1 cellular context compared by ENCODE assay signal in genomic region chr17:927611-928461, GRCh38.
TF ChIP-seq lines count a peak whose summit lies in the region.

No MANE protein-coding gene starts in this region.

TF ChIP-seq in HEK293, 187 proteins besides CTCF, POLR2A, EP300 and RAD21 (continued from another document and continues in another):
- TF ChIP-seq AEBP2 (tag by site-specific recombination; IDR thresholded peaks at IDR 0.05; ENCODE audit: borderline replicate concordance) (no peak), KLF17 (tag by site-specific recombination; IDR thresholded peaks at IDR 0.05) (peak; percentile 43), ZNF548 (tag by site-specific recombination; IDR thresholded peaks at IDR 0.05) (no peak), WT1 (tag by site-specific recombination; IDR thresholded peaks at IDR 0.05) (peak; percentile 88), ZNF654 (tag by site-specific recombination; IDR thresholded peaks at IDR 0.05; ENCODE audit: low read depth) (no peak), ZBTB48 (tag by site-specific recombination; IDR thresholded peaks at IDR 0.05) (0 out of 2 replicates have a peak, but pooled peaks have one; percentile 20), ZNF202 (tag by site-specific recombination; IDR thresholded peaks at IDR 0.05; ENCODE audit: borderline replicate concordance) (no peak), ZNF639 (tag by site-specific recombination; IDR thresholded peaks at IDR 0.05) (peak; percentile 62; the same call in 1 of the 2 replicates), MZF1 (tag by site-specific recombination; IDR thresholded peaks at IDR 0.05; ENCODE audit: borderline replicate concordance) (peak; percentile 29; the same call in 1 of the 2 replicates), ZBTB17 (tag by site-specific recombination; IDR thresholded peaks at IDR 0.05) (peak; percentile 60; the same call in 1 of the 2 replicates), ZNF768 (tag by site-specific recombination; IDR thresholded peaks at IDR 0.05) (no peak), ZNF19 (tag by site-specific recombination; IDR thresholded peaks at IDR 0.05; ENCODE audit: low read depth) (no peak), SP7 (tag by site-specific recombination; IDR thresholded peaks at IDR 0.05) (peak; percentile 95), ZNF248 (tag by site-specific recombination; IDR thresholded peaks at IDR 0.05) (no peak), ZNF560 (tag by site-specific recombination; IDR thresholded peaks at IDR 0.05; ENCODE audit: borderline replicate concordance) (no peak), HOXC10 (CRISPR knock-in tag; IDR thresholded peaks at IDR 0.05) (no peak), ZFHX2 (tag by site-specific recombination; conservative IDR thresholded peaks at IDR 0.05) (peak; percentile 91), TRIM28 (IDR thresholded peaks at IDR 0.05; ENCODE audit: borderline replicate concordance, low read length) (no peak), KLF16 (tag by site-specific recombination; IDR thresholded peaks at IDR 0.05) (no peak), ZBTB7A (tag by site-specific recombination; IDR thresholded peaks at IDR 0.05; ENCODE audit: low read depth) (no peak), ZNF175 (tag by site-specific recombination; IDR thresholded peaks at IDR 0.05) (no peak), ZNF174 (tag by site-specific recombination; IDR thresholded peaks at IDR 0.05) (no peak), ZBTB11 (tag by site-specific recombination; conservative IDR thresholded peaks at IDR 0.05; ENCODE audit: low read depth) (no peak), ZNF510 (tag by site-specific recombination; IDR thresholded peaks at IDR 0.05; ENCODE audit: insufficient replicate concordance) (no peak), ZNF660 (tag by site-specific recombination; IDR thresholded peaks at IDR 0.05) (no peak), MYNN (tag by site-specific recombination; IDR thresholded peaks at IDR 0.05; ENCODE audit: borderline replicate concordance) (no peak), GLI4 (tag by site-specific recombination; IDR thresholded peaks at IDR 0.05) (no peak), KLF7 (tag by site-specific recombination; IDR thresholded peaks at IDR 0.05; ENCODE audit: borderline replicate concordance) (peak; percentile 69; the same call in 1 of the 2 replicates), SETDB1 (IDR thresholded peaks at IDR 0.05; ENCODE audit: insufficient read length, low read length) (no peak), MEIS1 (CRISPR knock-in tag; IDR thresholded peaks at IDR 0.05; ENCODE audit: borderline replicate concordance) (no peak), ZNF670 (tag by site-specific recombination; IDR thresholded peaks at IDR 0.05; ENCODE audit: low read depth) (no peak), ZNF2 (tag by site-specific recombination; IDR thresholded peaks at IDR 0.05) (no peak; the same call in none of the 2 replicates), ZIC2 (tag by site-specific recombination; IDR thresholded peaks at IDR 0.05) (0 out of 2 replicates have a peak, but pooled peaks have one; percentile 39), ZNF530 (tag by site-specific recombination; IDR thresholded peaks at IDR 0.05; ENCODE audit: low read depth) (no peak), ZNF146 (tag by site-specific recombination; IDR thresholded peaks at IDR 0.05) (peak; percentile 11; the same call in 1 of the 2 replicates), ZNF138 (tag by site-specific recombination; IDR thresholded peaks at IDR 0.05; ENCODE audit: borderline replicate concordance) (no peak), ZFP69B (tag by site-specific recombination; IDR thresholded peaks at IDR 0.05) (peak; percentile 62), ZNF792 (tag by site-specific recombination; IDR thresholded peaks at IDR 0.05) (no peak), ZNF184 (tag by site-specific recombination; IDR thresholded peaks at IDR 0.05) (no peak), BCL11A (tag by site-specific recombination; IDR thresholded peaks at IDR 0.05; ENCODE audit: low read depth) (peak; percentile 75; the same call in 1 of the 2 replicates), ZBTB20 (tag by site-specific recombination; IDR thresholded peaks at IDR 0.05) (peak; percentile 74), ZNF404 (tag by site-specific recombination; IDR thresholded peaks at IDR 0.05) (no peak), ZNF529 (tag by site-specific recombination; IDR thresholded peaks at IDR 0.05; ENCODE audit: insufficient replicate concordance) (no peak), GFI1B (tag by site-specific recombination; IDR thresholded peaks at IDR 0.05) (peak; percentile 89), ZNF324 (tag by site-specific recombination; IDR thresholded peaks at IDR 0.05) (no peak)
- TF ChIP-seq, protein P1, sequence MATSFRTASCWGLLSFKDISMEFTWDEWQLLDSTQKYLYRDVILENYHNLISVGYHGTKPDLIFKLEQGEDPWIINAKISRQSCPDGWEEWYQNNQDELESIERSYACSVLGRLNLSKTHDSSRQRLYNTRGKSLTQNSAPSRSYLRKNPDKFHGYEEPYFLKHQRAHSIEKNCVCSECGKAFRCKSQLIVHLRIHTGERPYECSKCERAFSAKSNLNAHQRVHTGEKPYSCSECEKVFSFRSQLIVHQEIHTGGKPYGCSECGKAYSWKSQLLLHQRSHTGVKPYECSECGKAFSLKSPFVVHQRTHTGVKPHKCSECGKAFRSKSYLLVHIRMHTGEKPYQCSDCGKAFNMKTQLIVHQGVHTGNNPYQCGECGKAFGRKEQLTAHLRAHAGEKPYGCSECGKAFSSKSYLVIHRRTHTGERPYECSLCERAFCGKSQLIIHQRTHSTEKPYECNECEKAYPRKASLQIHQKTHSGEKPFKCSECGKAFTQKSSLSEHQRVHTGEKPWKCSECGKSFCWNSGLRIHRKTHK (tag by site-specific recombination; IDR thresholded peaks at IDR 0.05), result no peak
- TF ChIP-seq, protein P2, sequence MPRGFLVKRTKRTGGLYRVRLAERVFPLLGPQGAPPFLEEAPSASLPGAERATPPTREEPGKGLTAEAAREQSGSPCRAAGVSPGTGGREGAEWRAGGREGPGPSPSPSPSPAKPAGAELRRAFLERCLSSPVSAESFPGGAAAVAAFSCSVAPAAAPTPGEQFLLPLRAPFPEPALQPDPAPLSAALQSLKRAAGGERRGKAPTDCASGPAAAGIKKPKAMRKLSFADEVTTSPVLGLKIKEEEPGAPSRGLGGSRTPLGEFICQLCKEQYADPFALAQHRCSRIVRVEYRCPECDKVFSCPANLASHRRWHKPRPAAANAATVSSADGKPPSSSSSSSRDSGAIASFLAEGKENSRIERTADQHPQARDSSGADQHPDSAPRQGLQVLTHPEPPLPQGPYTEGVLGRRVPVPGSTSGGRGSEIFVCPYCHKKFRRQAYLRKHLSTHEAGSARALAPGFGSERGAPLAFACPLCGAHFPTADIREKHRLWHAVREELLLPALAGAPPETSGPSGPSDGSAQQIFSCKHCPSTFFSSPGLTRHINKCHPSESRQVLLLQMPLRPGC (tag by site-specific recombination; IDR thresholded peaks at IDR 0.05), result peak; percentile 75; the same call in 1 of the 2 replicates
- TF ChIP-seq, protein P3, sequence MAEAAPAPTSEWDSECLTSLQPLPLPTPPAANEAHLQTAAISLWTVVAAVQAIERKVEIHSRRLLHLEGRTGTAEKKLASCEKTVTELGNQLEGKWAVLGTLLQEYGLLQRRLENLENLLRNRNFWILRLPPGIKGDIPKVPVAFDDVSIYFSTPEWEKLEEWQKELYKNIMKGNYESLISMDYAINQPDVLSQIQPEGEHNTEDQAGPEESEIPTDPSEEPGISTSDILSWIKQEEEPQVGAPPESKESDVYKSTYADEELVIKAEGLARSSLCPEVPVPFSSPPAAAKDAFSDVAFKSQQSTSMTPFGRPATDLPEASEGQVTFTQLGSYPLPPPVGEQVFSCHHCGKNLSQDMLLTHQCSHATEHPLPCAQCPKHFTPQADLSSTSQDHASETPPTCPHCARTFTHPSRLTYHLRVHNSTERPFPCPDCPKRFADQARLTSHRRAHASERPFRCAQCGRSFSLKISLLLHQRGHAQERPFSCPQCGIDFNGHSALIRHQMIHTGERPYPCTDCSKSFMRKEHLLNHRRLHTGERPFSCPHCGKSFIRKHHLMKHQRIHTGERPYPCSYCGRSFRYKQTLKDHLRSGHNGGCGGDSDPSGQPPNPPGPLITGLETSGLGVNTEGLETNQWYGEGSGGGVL (tag by site-specific recombination; IDR thresholded peaks at IDR 0.05), result no peak; the same call in 1 of the 2 replicates
- TF ChIP-seq, protein P4, sequence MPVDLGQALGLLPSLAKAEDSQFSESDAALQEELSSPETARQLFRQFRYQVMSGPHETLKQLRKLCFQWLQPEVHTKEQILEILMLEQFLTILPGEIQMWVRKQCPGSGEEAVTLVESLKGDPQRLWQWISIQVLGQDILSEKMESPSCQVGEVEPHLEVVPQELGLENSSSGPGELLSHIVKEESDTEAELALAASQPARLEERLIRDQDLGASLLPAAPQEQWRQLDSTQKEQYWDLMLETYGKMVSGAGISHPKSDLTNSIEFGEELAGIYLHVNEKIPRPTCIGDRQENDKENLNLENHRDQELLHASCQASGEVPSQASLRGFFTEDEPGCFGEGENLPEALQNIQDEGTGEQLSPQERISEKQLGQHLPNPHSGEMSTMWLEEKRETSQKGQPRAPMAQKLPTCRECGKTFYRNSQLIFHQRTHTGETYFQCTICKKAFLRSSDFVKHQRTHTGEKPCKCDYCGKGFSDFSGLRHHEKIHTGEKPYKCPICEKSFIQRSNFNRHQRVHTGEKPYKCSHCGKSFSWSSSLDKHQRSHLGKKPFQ (tag by site-specific recombination; IDR thresholded peaks at IDR 0.05), result peak; percentile 83
- TF ChIP-seq, protein P5, sequence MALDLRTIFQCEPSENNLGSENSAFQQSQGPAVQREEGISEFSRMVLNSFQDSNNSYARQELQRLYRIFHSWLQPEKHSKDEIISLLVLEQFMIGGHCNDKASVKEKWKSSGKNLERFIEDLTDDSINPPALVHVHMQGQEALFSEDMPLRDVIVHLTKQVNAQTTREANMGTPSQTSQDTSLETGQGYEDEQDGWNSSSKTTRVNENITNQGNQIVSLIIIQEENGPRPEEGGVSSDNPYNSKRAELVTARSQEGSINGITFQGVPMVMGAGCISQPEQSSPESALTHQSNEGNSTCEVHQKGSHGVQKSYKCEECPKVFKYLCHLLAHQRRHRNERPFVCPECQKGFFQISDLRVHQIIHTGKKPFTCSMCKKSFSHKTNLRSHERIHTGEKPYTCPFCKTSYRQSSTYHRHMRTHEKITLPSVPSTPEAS (tag by site-specific recombination; IDR thresholded peaks at IDR 0.05), result no peak
- TF ChIP-seq, protein P6, sequence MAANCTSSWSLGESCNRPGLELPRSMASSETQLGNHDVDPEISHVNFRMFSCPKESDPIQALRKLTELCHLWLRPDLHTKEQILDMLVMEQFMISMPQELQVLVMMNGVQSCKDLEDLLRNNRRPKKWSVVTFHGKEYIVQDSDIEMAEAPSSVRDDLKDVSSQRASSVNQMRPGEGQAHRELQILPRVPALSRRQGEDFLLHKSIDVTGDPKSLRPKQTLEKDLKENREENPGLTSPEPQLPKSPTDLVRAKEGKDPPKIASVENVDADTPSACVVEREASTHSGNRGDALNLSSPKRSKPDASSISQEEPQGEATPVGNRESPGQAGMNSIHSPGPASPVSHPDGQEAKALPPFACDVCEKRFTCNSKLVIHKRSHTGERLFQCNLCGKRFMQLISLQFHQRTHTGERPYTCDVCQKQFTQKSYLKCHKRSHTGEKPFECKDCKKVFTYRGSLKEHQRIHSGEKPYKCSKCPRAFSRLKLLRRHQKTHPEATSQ (tag by site-specific recombination; IDR thresholded peaks at IDR 0.05), result no peak
